ENCODE assay signal across 24 cellular contexts in genomic region chrX:9144643-9145290, GRCh38.
DNase-seq lines count a peak whose midpoint lies in the region; ATAC-seq, FAIRE-seq and TF ChIP-seq lines count a peak whose summit lies in the region.
"Had no signal": no experiment of that assay in that cellular context is flagged by ENCODE, and none has a peak within 500 bp of the region (broad histone marks: within the 10 kb centered on the region; RNA-seq: fewer than 3 reads in every experiment).

No MANE protein-coding gene starts in this region.

- no peaks in the 10 kb centered on the region for H3K36me3 Mint-ChIP-seq in H9 (ENCODE audit: insufficient read depth in 1 of 3, low read depth in 3 of 3)
- no peaks in the 10 kb centered on the region for H3K36me3 Mint-ChIP-seq in activated T-helper 1 cell treated with anti-CD3 and anti-CD28 coated beads, Interleukin-12 subunit alpha, Interleukin-12 subunit beta, Interleukin-2, Interleukin-4 antibody, amounts not matched to agents 30 ng/mL and 10 ng/mL and 1 ng/mL, durations not matched to agents 14 hours and 24 hours and 36 hours (ENCODE audit: low read depth)
- H3K36me3 Mint-ChIP-seq: activated CD4-positive, alpha-beta memory T cell treated with anti-CD3 and anti-CD28 coated beads for 36 hours had no signal

- BruUV-seq in HepG2 (replicated peaks; lab: Mats Ljungman, UMichigan) = no TSS peak

- H3K56ac ChIP-seq in H9 (ENCODE audit: insufficient read length, low read depth, low read length) = no peak overlapping the region

- no peak overlapping the region for H4K8ac ChIP-seq in H9 (replicated peaks; ENCODE audit: insufficient read length, low read depth, low read length)
- no peak overlapping the region for H4K8ac ChIP-seq in mesenchymal stem cell (ENCODE audit: low read length)

- H4K5ac ChIP-seq in H9 (ENCODE audit: insufficient read length, low read depth, low read length) = no peak overlapping the region

- H3K36me3 ChIP-seq in BLaER1 (no peaks in the 10 kb centered on the region), mesenchymal stem cell (ENCODE audit: control insufficient read depth in 1 of 2, insufficient read depth in 2 of 2, low read depth in 1 of 2, low read length in 2 of 2) (no peaks in the 10 kb centered on the region), HepG2 (replicated peaks in 1 of 2; ENCODE audit: control insufficient read depth in 1 of 2, insufficient read depth in 2 of 2, low read length in 2 of 2) (no peaks in the 10 kb centered on the region)
- H3K36me3 ChIP-seq: left lung had no signal

- H2BK20ac ChIP-seq in H9 (ENCODE audit: low read depth, low read length, poor library complexity, severe bottlenecking) = no peak overlapping the region

- no peaks in the 10 kb centered on the region for H4K20me1 ChIP-seq in BLaER1
- no peaks in the 10 kb centered on the region for H4K20me1 ChIP-seq in H9 (ENCODE audit: control insufficient read depth, insufficient read depth, insufficient read length)
- no peaks in the 10 kb centered on the region for H4K20me1 ChIP-seq in HepG2 (ENCODE audit: insufficient read depth, low read length)

- H3K9me3 ChIP-seq in BLaER1 (no peaks in the 10 kb centered on the region), H9 (ENCODE audit: control insufficient read depth, low read depth, low read length) (no peaks in the 10 kb centered on the region), mesenchymal stem cell (ENCODE audit: control insufficient read depth, low read length) (no peaks in the 10 kb centered on the region), HepG2 (ENCODE audit: low read length) (no peaks in the 10 kb centered on the region)
- H3K9me3 ChIP-seq: left lung, psoas muscle had no signal

- intact Hi-C loops in activated T-helper 1 cell treated with anti-CD3 and anti-CD28 coated beads, Interleukin-12 subunit alpha, Interleukin-12 subunit beta, Interleukin-2, Interleukin-4 antibody, amounts not matched to agents 30 ng/mL and 10 ng/mL and 1 ng/mL, durations not matched to agents 14 hours and 24 hours and 36 hours (cut with micrococcal nuclease) = no loop called here
- intact Hi-C loops in HepG2 (cut with micrococcal nuclease; ENCODE audit: unreplicated experiment) = no loop called here

- H3K27ac ChIP-seq in BLaER1 (no peak overlapping the region), H9 (ENCODE audit: insufficient read length, low read depth, low read length) (no peak overlapping the region), mesenchymal stem cell (ENCODE audit: low read length, poor library complexity, severe bottlenecking) (no peak overlapping the region), HepG2 (ENCODE audit: extremely low read length, insufficient read depth, low read length) (no peak overlapping the region)
- H3K27ac ChIP-seq: left lung, psoas muscle, skin epidermis had no signal

- H3K23ac ChIP-seq in H9 (ENCODE audit: insufficient read length, low read depth, low read length) = no peak overlapping the region
- H3K23ac ChIP-seq in mesenchymal stem cell (ENCODE audit: low read length in 2 of 2) = no peak overlapping the region

- no peak overlapping the region for H3K9ac ChIP-seq in BLaER1
- H3K9ac ChIP-seq in H9 (ENCODE audit: extremely low read depth, insufficient read length, low read length) = no peak overlapping the region
- H3K9ac ChIP-seq in mesenchymal stem cell (ENCODE audit: low read length) = no peak overlapping the region
- no peak overlapping the region for H3K9ac ChIP-seq in HepG2 (ENCODE audit: insufficient read depth, low read depth, low read length)

- H2AK5ac ChIP-seq in H9 (ENCODE audit: insufficient read length, low read length) (no peak overlapping the region), mesenchymal stem cell (ENCODE audit: low read length, severe bottlenecking) (no peak overlapping the region)

- H3K79me2 ChIP-seq in H9 (ENCODE audit: insufficient read depth, low read length) (no peaks in the 10 kb centered on the region), HepG2 (ENCODE audit: insufficient read depth, low read length) (no peaks in the 10 kb centered on the region)

- H3K23me2 ChIP-seq in H9 (ENCODE audit: insufficient read length, low read depth, low read length, poor library complexity, severe bottlenecking) = no peaks in the 10 kb centered on the region

- no peak overlapping the region for H3K4ac ChIP-seq in H9 (ENCODE audit: low read depth, low read length)
- H3K4ac ChIP-seq in mesenchymal stem cell (ENCODE audit: low read depth in 1 of 2, low read length in 2 of 2) = no peak overlapping the region

- FAIRE-seq in HepG2 (lab: Jason Lieb, UNC) = no peak
- FAIRE-seq: GM18507, RCC 7860 had no signal

- H3K4me3 ChIP-seq in BLaER1 (no peak overlapping the region), mesenchymal stem cell (ENCODE audit: insufficient read depth in 1 of 2, low read depth in 1 of 2, low read length in 2 of 2) (no peak overlapping the region), HepG2 (replicated peaks in 1 of 3; ENCODE audit: insufficient read depth in 1 of 3, low read depth in 2 of 3, low read length in 3 of 3) (no peak overlapping the region)
- H3K4me3 ChIP-seq: left lung, psoas muscle, skin epidermis had no signal

- TF ChIP-seq EP300 in HepG2 (IDR thresholded peaks at IDR 0.05; ENCODE audit: low read depth in 2 of 2, low read length in 2 of 2) = no peak
- no peak for TF ChIP-seq EP300 in HepG2 (CRISPR knock-in tag; IDR thresholded peaks at IDR 0.05; ENCODE audit: borderline replicate concordance)

- POLR2A ChIA-PET in HepG2 (lab: Yijun Ruan, JAX) = no interaction called here

- no peak overlapping the region for H4K91ac ChIP-seq in H9 (ENCODE audit: insufficient read length, low read depth, low read length)
- H4K91ac ChIP-seq in mesenchymal stem cell (ENCODE audit: low read length) = no peak overlapping the region

- H3K18ac ChIP-seq in H9 (ENCODE audit: insufficient read length, low read depth, low read length) (no peak overlapping the region), mesenchymal stem cell (ENCODE audit: low read depth in 1 of 2, low read length in 2 of 2) (peak overlapping the region in 1 of 2 experiments; percentile 52)

- CTCF ChIA-PET in HepG2 (lab: Yijun Ruan, JAX; ENCODE audit: low intra/inter-chr PET ratio, low total read pairs) = no interaction called here

- WGBS in H9 (ENCODE audit: extremely low coverage, insufficient read length, low lambda C conversion rate) = no CpG with 5 or more reads among the region's 15 CpGs
- WGBS in mesenchymal stem cell = 41% methylated on average over 11 of the region's 15 CpGs
- WGBS in HepG2 (ENCODE audit: low lambda C conversion rate) = 16% methylated on average over 15 of the region's 15 CpGs

- DNase-seq in H9 (no peak), mesenchymal stem cell (peak; percentile 87), NCI-H2196 treated with DMSO at 0.1 percent for 48 hours (lab: John Stamatoyannopoulos, UW; ENCODE audit: unreplicated experiment) (no peak), HepG2 (ENCODE audit: low spot score) (no peak)
- no peak for DNase-seq in activated T-helper 1 cell treated with anti-CD3 and anti-CD28 coated beads, Interleukin-12 subunit alpha, Interleukin-12 subunit beta, Interleukin-2, Interleukin-4 antibody, amounts not matched to agents 30 ng/mL and 10 ng/mL and 1 ng/mL, durations not matched to agents 14 hours and 24 hours and 36 hours (ENCODE audit: low spot score)
- DNase-seq: activated B cell treated with CpG ODN at 0.5 μM for 24 hours; activated CD4-positive, alpha-beta memory T cell treated with anti-CD3 and anti-CD28 coated beads for 36 hours; activated naive CD4-positive, alpha-beta T cell treated with anti-CD3 and anti-CD28 coated beads for 36 hours; anterior cingulate cortex; effector CD4-positive, alpha-beta T cell; EL; glutamatergic neuron; IMR-90; left lung; NCI-H774; psoas muscle; stimulated activated CD4-positive, alpha-beta T cell treated with anti-CD3 and anti-CD28 coated beads, Interleukin-2, amount 100 ng/mL, for 24 hours; stimulated activated naive CD4-positive, alpha-beta T cell had no signal

- H2BK12ac ChIP-seq in H9 (ENCODE audit: insufficient read length, low read depth, low read length) (no peak overlapping the region), mesenchymal stem cell (ENCODE audit: low read length in 2 of 2) (no peak overlapping the region)

- peak overlapping the region in 2 of 3 experiments; percentile 33 to 49; a peak in 2 of 7 replicates for H3K27ac Mint-ChIP-seq in H9
- peak overlapping the region; percentile 12 for H3K27ac Mint-ChIP-seq in activated T-helper 1 cell treated with anti-CD3 and anti-CD28 coated beads, Interleukin-12 subunit alpha, Interleukin-12 subunit beta, Interleukin-2, Interleukin-4 antibody, amounts not matched to agents 30 ng/mL and 10 ng/mL and 1 ng/mL, durations not matched to agents 14 hours and 24 hours and 36 hours
- H3K27ac Mint-ChIP-seq: activated B cell treated with CpG ODN at 0.5 μM for 24 hours; activated CD4-positive, alpha-beta memory T cell treated with anti-CD3 and anti-CD28 coated beads for 36 hours; activated naive CD4-positive, alpha-beta T cell treated with anti-CD3 and anti-CD28 coated beads for 36 hours; T-helper 2 cell treated with Interferon-gamma antibody and Interleukin-4, amounts not matched to agents 5 μg/mL and 100 μg/mL, for 36 hours had no signal

- H2BK120ac ChIP-seq in H9 (ENCODE audit: low read depth, low read length, poor library complexity, severe bottlenecking) (no peak overlapping the region), mesenchymal stem cell (ENCODE audit: low read depth, low read length) (no peak overlapping the region)

- H3K4me2 ChIP-seq in BLaER1 (peak overlapping the region; percentile 45), H9 (ENCODE audit: insufficient read depth, insufficient read length, low read length) (no peak overlapping the region), mesenchymal stem cell (ENCODE audit: low read length, poor library complexity, severe bottlenecking) (no peak overlapping the region), HepG2 (ENCODE audit: low read depth, low read length) (no peak overlapping the region)

- in situ Hi-C loops in HepG2 (cut with HindIII; ENCODE audit: extremely low pct_ligation_motif_present, low pct_unique_long_range_greater_than_20kb) = no loop called here

- H2BK5ac ChIP-seq in H9 (ENCODE audit: insufficient read length, low read length) (no peak overlapping the region), mesenchymal stem cell (ENCODE audit: low read depth, low read length, poor library complexity, severe bottlenecking) (no peak overlapping the region)

- H3K9me3 Mint-ChIP-seq in H9 = peaks cover 0 to 31% of the 10 kb centered on the region in 2 experiments; a peak in 4 of 5 replicates
- no peaks in the 10 kb centered on the region for H3K9me3 Mint-ChIP-seq in activated T-helper 1 cell treated with anti-CD3 and anti-CD28 coated beads, Interleukin-12 subunit alpha, Interleukin-12 subunit beta, Interleukin-2, Interleukin-4 antibody, amounts not matched to agents 30 ng/mL and 10 ng/mL and 1 ng/mL, durations not matched to agents 14 hours and 24 hours and 36 hours
- H3K9me3 Mint-ChIP-seq: activated B cell treated with CpG ODN at 0.5 μM for 24 hours; activated CD4-positive, alpha-beta memory T cell treated with anti-CD3 and anti-CD28 coated beads for 36 hours; activated naive CD4-positive, alpha-beta T cell treated with anti-CD3 and anti-CD28 coated beads for 36 hours; T-helper 2 cell treated with Interferon-gamma antibody and Interleukin-4, amounts not matched to agents 5 μg/mL and 100 μg/mL, for 36 hours had no signal

- no peaks in the 10 kb centered on the region for H3K79me1 ChIP-seq in H9 (ENCODE audit: insufficient read depth, low read depth, low read length, poor library complexity, severe bottlenecking)
- no peaks in the 10 kb centered on the region for H3K79me1 ChIP-seq in mesenchymal stem cell (replicated peaks; ENCODE audit: low read length, poor library complexity, severe bottlenecking)

- H3K4me1 Mint-ChIP-seq in H9 = peaks cover 53 to 55% of the 10 kb centered on the region in 2 experiments
- H3K4me1 Mint-ChIP-seq in activated T-helper 1 cell treated with anti-CD3 and anti-CD28 coated beads, Interleukin-12 subunit alpha, Interleukin-12 subunit beta, Interleukin-2, Interleukin-4 antibody, amounts not matched to agents 30 ng/mL and 10 ng/mL and 1 ng/mL, durations not matched to agents 14 hours and 24 hours and 36 hours (ENCODE audit: low read depth) = no peaks in the 10 kb centered on the region
- H3K4me1 Mint-ChIP-seq: activated B cell treated with CpG ODN at 0.5 μM for 24 hours had no signal

- H2BK15ac ChIP-seq in H9 (ENCODE audit: low read depth, low read length) = no peak overlapping the region
- no peak overlapping the region for H2BK15ac ChIP-seq in mesenchymal stem cell (ENCODE audit: low read depth, poor library complexity, severe bottlenecking)

- no peak for TF ChIP-seq RAD21 in HepG2 (CRISPR knock-in tag; IDR thresholded peaks at IDR 0.05)

- no peak for TF ChIP-seq POLR2A in HepG2 (IDR thresholded peaks at IDR 0.05; ENCODE audit: insufficient read depth in 1 of 2, low read depth in 2 of 2, low read length in 2 of 2)

- H3K4me3 Mint-ChIP-seq in H9 = no peak overlapping the region; a peak in 1 of 5 replicates
- no peak overlapping the region for H3K4me3 Mint-ChIP-seq in activated T-helper 1 cell treated with anti-CD3 and anti-CD28 coated beads, Interleukin-12 subunit alpha, Interleukin-12 subunit beta, Interleukin-2, Interleukin-4 antibody, amounts not matched to agents 30 ng/mL and 10 ng/mL and 1 ng/mL, durations not matched to agents 14 hours and 24 hours and 36 hours
- H3K4me3 Mint-ChIP-seq: activated B cell treated with CpG ODN at 0.5 μM for 24 hours; activated CD4-positive, alpha-beta memory T cell treated with anti-CD3 and anti-CD28 coated beads for 36 hours; activated naive CD4-positive, alpha-beta T cell treated with anti-CD3 and anti-CD28 coated beads for 36 hours; T-helper 2 cell treated with Interferon-gamma antibody and Interleukin-4, amounts not matched to agents 5 μg/mL and 100 μg/mL, for 36 hours had no signal

- no peaks in the 10 kb centered on the region for H3K27me3 ChIP-seq in BLaER1
- H3K27me3 ChIP-seq in H9 (ENCODE audit: insufficient read depth, low read length) = no peaks in the 10 kb centered on the region
- H3K27me3 ChIP-seq in mesenchymal stem cell (ENCODE audit: control insufficient read depth in 1 of 2, insufficient read depth in 1 of 2, low read length in 2 of 2) = no peaks in the 10 kb centered on the region
- H3K27me3 ChIP-seq in HepG2 (ENCODE audit: control insufficient read depth in 1 of 2, insufficient read depth in 2 of 2, low read length in 2 of 2) = no peaks in the 10 kb centered on the region
- H3K27me3 ChIP-seq: left lung had no signal

- H3K4me1 ChIP-seq in BLaER1 (peaks cover 13% of the 10 kb centered on the region), H9 (ENCODE audit: insufficient read depth, low read length) (peaks cover 13% of the 10 kb centered on the region), mesenchymal stem cell (ENCODE audit: control insufficient read depth, insufficient read depth, low read depth, low read length) (peaks cover 6% of the 10 kb centered on the region), HepG2 (ENCODE audit: insufficient read depth, low read length) (no peaks in the 10 kb centered on the region)
- H3K4me1 ChIP-seq: left lung, psoas muscle had no signal

- ATAC-seq in HG03135 (IDR thresholded peaks at IDR 0.05; ENCODE audit: unreplicated experiment) = no peak
- no peak for ATAC-seq in HepG2
- ATAC-seq: left lung, psoas muscle had no signal

- TF ChIP-seq CTCF in H9 (conservative IDR thresholded peaks at IDR 0.05) (no peak), HepG2 (CRISPR knock-in tag; IDR thresholded peaks at IDR 0.05) (no peak)

- no peaks in the 10 kb centered on the region for H3K27me3 Mint-ChIP-seq in H9 (ENCODE audit: low read depth)
- H3K27me3 Mint-ChIP-seq in activated T-helper 1 cell treated with anti-CD3 and anti-CD28 coated beads, Interleukin-12 subunit alpha, Interleukin-12 subunit beta, Interleukin-2, Interleukin-4 antibody, amounts not matched to agents 30 ng/mL and 10 ng/mL and 1 ng/mL, durations not matched to agents 14 hours and 24 hours and 36 hours (ENCODE audit: insufficient read depth) = peaks cover 1% of the 10 kb centered on the region
- H3K27me3 Mint-ChIP-seq: activated CD4-positive, alpha-beta memory T cell treated with anti-CD3 and anti-CD28 coated beads for 36 hours had no signal

- H3T11ph ChIP-seq in H9 (ENCODE audit: low read length) = no peak overlapping the region

- H2AFZ ChIP-seq in H9 (ENCODE audit: low read length) = no peak overlapping the region
- H2AFZ ChIP-seq in mesenchymal stem cell (ENCODE audit: low read depth, low read length) = no peak overlapping the region
- H2AFZ ChIP-seq in HepG2 (ENCODE audit: low read length) = no peak overlapping the region

- H3K14ac ChIP-seq in H9 (ENCODE audit: insufficient read depth, low read length) (no peak overlapping the region), mesenchymal stem cell (ENCODE audit: low read length in 2 of 2) (no peak overlapping the region)
